ENCODE assay signal across 25 cellular contexts in genomic region chr17:12566281-12567002, GRCh38.
DNase-seq lines count a peak whose midpoint lies in the region; ATAC-seq and TF ChIP-seq lines count a peak whose summit lies in the region.
"Had no signal": no experiment of that assay in that cellular context is flagged by ENCODE, and none has a peak within 500 bp of the region (broad histone marks: within the 10 kb centered on the region; RNA-seq: fewer than 3 reads in every experiment).

No MANE protein-coding gene starts in this region.

- no peaks in the 10 kb centered on the region for H3K36me3 ChIP-seq in WERI-Rb-1
- no peaks in the 10 kb centered on the region for H3K36me3 ChIP-seq in iPS DF 6.9 (ENCODE audit: control insufficient read depth, insufficient read depth, low read length)
- no peaks in the 10 kb centered on the region for H3K36me3 ChIP-seq in thoracic aorta
- H3K36me3 ChIP-seq: gastrocnemius medialis had no signal

- H3K27me3 ChIP-seq in WERI-Rb-1 (ENCODE audit: insufficient read depth, low read depth, severe bottlenecking), result no peaks in the 10 kb centered on the region
- no peaks in the 10 kb centered on the region for H3K27me3 ChIP-seq in iPS DF 6.9 (ENCODE audit: control insufficient read depth, insufficient read depth, low read length)
- H3K27me3 ChIP-seq in thoracic aorta (replicated peaks; ENCODE audit: insufficient read depth), result no peaks in the 10 kb centered on the region
- H3K27me3 ChIP-seq: gastrocnemius medialis had no signal

- H3K27ac ChIP-seq in WERI-Rb-1, result no peak overlapping the region
- no peak overlapping the region for H3K27ac ChIP-seq in iPS DF 6.9 (ENCODE audit: low read length)
- peak overlapping the region; percentile 81 to 88 for H3K27ac ChIP-seq in thoracic aorta
- H3K27ac ChIP-seq: 22Rv1, gastrocnemius medialis had no signal

- DNase-seq in NCI-H2171 treated with DMSO at 0.1 percent for 48 hours (lab: John Stamatoyannopoulos, UW), result peak; percentile 17
- no peak for DNase-seq in NCI-H2171 (lab: John Stamatoyannopoulos, UW)
- DNase-seq in WERI-Rb-1, result peak; percentile 41
- DNase-seq in iPS DF 6.9 (ENCODE audit: low read depth, low spot score), result peak; percentile 16
- no peak for DNase-seq in thoracic aorta (ENCODE audit: low spot score)
- no peak for DNase-seq in AG08395 (ENCODE audit: low spot score)
- DNase-seq: activated CD4-positive, alpha-beta T cell treated with anti-CD3 and anti-CD28 coated beads, Interleukin-2, amount 50 U/mL, for 4 hours; activated CD4-positive, CD25-positive, alpha-beta regulatory T cell; activated naive CD4-positive, alpha-beta T cell; activated naive CD8-positive, alpha-beta T cell treated with anti-CD3 and anti-CD28 coated beads, Interleukin-2, amount 50 U/mL, for 24 hours; activated T-cell treated with anti-CD3 and anti-CD28 coated beads, Interleukin-2, amount 50 U/mL, for 72 hours; C1 segment of cervical spinal cord; cerebellar nuclear complex; COR-L47; gastrocnemius medialis; GDM1; hippocampal formation; NCI-H1417 treated with DMSO at 0.1 percent for 48 hours; NCI-H748 treated with DMSO at 0.1 percent for 48 hours; nucleus accumbens; stimulated activated CD4-positive, alpha-beta T cell treated with anti-CD3 and anti-CD28 coated beads, Interleukin-4, amount 100 ng/mL, for 24 hours; T-cell had no signal

- TF ChIP-seq CTCF in WERI-Rb-1 (IDR thresholded peaks at IDR 0.05; ENCODE audit: low read depth, low read length) (no peak), thoracic aorta (IDR thresholded peaks at IDR 0.05) (no peak)

- H3K4me3 ChIP-seq in WERI-Rb-1 (ENCODE audit: low read depth, low read length) (no peak overlapping the region), iPS DF 6.9 (ENCODE audit: low read length) (no peak overlapping the region), thoracic aorta (peak overlapping the region; percentile 45)
- H3K4me3 ChIP-seq: gastrocnemius medialis had no signal

- no peaks in the 10 kb centered on the region for H3K9me3 ChIP-seq in WERI-Rb-1 (ENCODE audit: severe bottlenecking)
- H3K9me3 ChIP-seq in iPS DF 6.9 (ENCODE audit: control insufficient read depth, insufficient read depth, low read length), result no peaks in the 10 kb centered on the region; the same call in 1 of the 2 replicates
- H3K9me3 ChIP-seq in thoracic aorta, result no peaks in the 10 kb centered on the region
- H3K9me3 ChIP-seq: gastrocnemius medialis had no signal

- WGBS in iPS DF 6.9 (ENCODE audit: insufficient coverage, insufficient read length), result no CpG with 5 or more reads among the region's 7 CpGs

- ATAC-seq in thoracic aorta (ENCODE audit: insufficient number of reproducible peaks, low FRiP score, low read depth), result no peak
- no peak for ATAC-seq in HG03108 (IDR thresholded peaks at IDR 0.05; ENCODE audit: unreplicated experiment)
- no peak for ATAC-seq in HG02588 (IDR thresholded peaks at IDR 0.05; ENCODE audit: unreplicated experiment)
- ATAC-seq: activated naive CD8-positive, alpha-beta T cell treated with anti-CD3 and anti-CD28 coated beads, Interleukin-2, amount 50 U/mL, for 24 hours; activated T-cell treated with anti-CD3 and anti-CD28 coated beads, Interleukin-2, amount 50 U/mL, for 72 hours; gastrocnemius medialis; T-cell had no signal

- H3K4me1 ChIP-seq in iPS DF 6.9 (ENCODE audit: control insufficient read depth, insufficient read depth, low read length) (peaks cover 1% of the 10 kb centered on the region; the same call in 1 of the 2 replicates), thoracic aorta (ENCODE audit: control insufficient read depth in 1 of 2, low read depth in 2 of 2) (peaks cover 10 to 49% of the 10 kb centered on the region in 2 donors)
- H3K4me1 ChIP-seq: gastrocnemius medialis had no signal

Comparison
In these comparisons a context has a peak if more than half of its experiments do, and no peak if none do; other contexts are left out.
1. DNase-seq: peak in NCI-H2171 treated with DMSO at 0.1 percent for 48 hours (single experiment), WERI-Rb-1 (single experiment) and iPS DF 6.9 (single experiment); none in NCI-H2171 (single experiment), thoracic aorta (single experiment) and AG08395 (single experiment).
2. H3K27ac ChIP-seq: peak in thoracic aorta (2 of 2); none in WERI-Rb-1 (single experiment) and iPS DF 6.9 (single experiment).